ENCODE assay signal across 25 cellular contexts in the genomic region with DNA sequence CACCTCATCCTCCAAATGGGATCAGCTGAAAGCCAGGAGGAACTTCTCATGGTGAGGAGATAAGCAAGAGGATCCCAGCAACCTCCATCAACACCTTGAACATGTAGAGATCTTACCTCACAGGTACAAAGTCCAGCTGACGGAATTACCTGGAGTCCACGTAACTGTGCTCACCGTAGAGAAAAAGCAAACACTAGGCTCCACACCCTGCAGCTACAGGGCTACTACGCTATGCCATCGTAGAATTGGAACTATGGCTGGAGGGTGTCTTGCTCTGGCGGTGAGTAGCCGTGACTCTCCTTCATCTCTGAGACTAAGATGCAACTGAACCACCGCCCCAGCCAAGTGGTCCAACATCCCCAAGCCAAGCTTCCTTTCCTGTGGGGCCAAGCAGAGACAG.
"Had no signal": no experiment of that assay in that cellular context is flagged by ENCODE, and none has a peak within 500 bp of the region (broad histone marks: within the 10 kb centered on the region; RNA-seq: fewer than 3 reads in every experiment).

No MANE protein-coding gene starts in this region.

- DNase-seq: activated B cell treated with CpG ODN at 0.5 μM for 24 hours; activated CD4-positive, alpha-beta T cell treated with anti-CD3 and anti-CD28 coated beads for 36 hours; activated CD4-positive, alpha-beta T cell treated with anti-CD3 and anti-CD28 coated beads, Interleukin-2, amount 50 U/mL, for 4 hours; activated CD8-positive, alpha-beta memory T cell treated with anti-CD3 and anti-CD28 coated beads for 24 hours; activated CD8-positive, alpha-beta memory T cell treated with anti-CD3 and anti-CD28 coated beads, Interleukin-2, amount 50 U/mL, for 4 hours; activated naive CD4-positive, alpha-beta T cell; activated T-cell treated with anti-CD3 and anti-CD28 coated beads, Interleukin-2, amount 50 U/mL, for 24 hours; cerebellar nuclear complex; cortex of kidney; heart left ventricle; islet precursor cell; left lung; ovary; psoas muscle; stimulated activated CD4-positive, alpha-beta T cell treated with anti-CD3 and anti-CD28 coated beads, Interleukin-2, amount 100 ng/mL, for 24 hours; stimulated activated CD8-positive, alpha-beta memory T cell treated with anti-CD3 and anti-CD28 coated beads, Interleukin-4, amount 100 ng/mL, for 48 hours; stimulated activated naive B cell treated with anti-CD40 and anti-IgM and Interleukin-4, amounts not matched to agents 10 μg/mL and 1 μg/mL and 100 μg/mL, for 72 hours; testis had no signal

- FAIRE-seq: endometrium had no signal

- ATAC-seq: activated CD4-positive, alpha-beta T cell treated with anti-CD3 and anti-CD28 coated beads for 36 hours; activated T-helper 17 cell treated with anti-CD3 and anti-CD28 coated beads, Interleukin-2, amount 50 U/mL, for 72 hours; heart left ventricle; left lung; psoas muscle; stimulated activated naive B cell treated with anti-CD40 and anti-IgM and Interleukin-4, amounts not matched to agents 10 μg/mL and 1 μg/mL and 100 μg/mL, for 72 hours had no signal

- H3K9me3 ChIP-seq: neutrophil, ovary, psoas muscle, testis had no signal

- H3K4me1 Mint-ChIP-seq: activated B cell treated with CpG ODN at 0.5 μM for 24 hours; stimulated activated naive B cell treated with anti-CD40 and anti-IgM and Interleukin-4, amounts not matched to agents 10 μg/mL and 1 μg/mL and 100 μg/mL, for 72 hours had no signal

- H3K27ac Mint-ChIP-seq: activated B cell treated with CpG ODN at 0.5 μM for 24 hours; activated CD4-positive, alpha-beta T cell treated with anti-CD3 and anti-CD28 coated beads for 36 hours; activated naive CD8-positive, alpha-beta T cell; activated T-cell treated with anti-CD3 and anti-CD28 coated beads, Interleukin-2, amount 50 U/mL, for 24 hours; activated T-helper 17 cell treated with anti-CD3 and anti-CD28 coated beads, Interleukin-2, amount 50 U/mL, for 72 hours; nephron; stimulated activated naive B cell treated with anti-CD40 and anti-IgM and Interleukin-4, amounts not matched to agents 10 μg/mL and 1 μg/mL and 100 μg/mL, for 72 hours; type B pancreatic cell had no signal

- H3K27me3 Mint-ChIP-seq: activated B cell treated with CpG ODN at 0.5 μM for 24 hours; activated CD4-positive, alpha-beta T cell treated with anti-CD3 and anti-CD28 coated beads for 36 hours; activated naive CD8-positive, alpha-beta T cell; activated T-cell treated with anti-CD3 and anti-CD28 coated beads, Interleukin-2, amount 50 U/mL, for 24 hours; activated T-helper 17 cell treated with anti-CD3 and anti-CD28 coated beads, Interleukin-2, amount 50 U/mL, for 72 hours; stimulated activated naive B cell treated with anti-CD40 and anti-IgM and Interleukin-4, amounts not matched to agents 10 μg/mL and 1 μg/mL and 100 μg/mL, for 72 hours; type B pancreatic cell had no signal

- H3K36me3 ChIP-seq: heart left ventricle, left lung, neutrophil, ovary, right atrium auricular region had no signal

- H3K4me1 ChIP-seq: left lung, right atrium auricular region, testis had no signal

- H3K4me3 ChIP-seq: heart left ventricle, left lung, ovary, psoas muscle, right atrium auricular region, testis had no signal

- H3K27me3 ChIP-seq: heart left ventricle, left lung, neutrophil, ovary, right atrium auricular region, testis had no signal

- H3K4me3 Mint-ChIP-seq: activated B cell treated with CpG ODN at 0.5 μM for 24 hours; activated CD4-positive, alpha-beta T cell treated with anti-CD3 and anti-CD28 coated beads for 36 hours; activated naive CD8-positive, alpha-beta T cell; activated T-cell treated with anti-CD3 and anti-CD28 coated beads, Interleukin-2, amount 50 U/mL, for 24 hours; activated T-helper 17 cell treated with anti-CD3 and anti-CD28 coated beads, Interleukin-2, amount 50 U/mL, for 72 hours; nephron; stimulated activated naive B cell treated with anti-CD40 and anti-IgM and Interleukin-4, amounts not matched to agents 10 μg/mL and 1 μg/mL and 100 μg/mL, for 72 hours; type B pancreatic cell had no signal

- H3K27ac ChIP-seq: heart left ventricle, left lung, neutrophil, ovary, psoas muscle, right atrium auricular region, testis had no signal
